Comparison of ENCODE assay signal across 1 cellular context in genomic region chr17:73691321-73691766, GRCh38.
TF ChIP-seq lines count a peak whose summit lies in the region.

No MANE protein-coding gene starts in this region.

TF ChIP-seq in IMR-90, 13 proteins besides CTCF, POLR2A, EP300 and RAD21 (continued from another document):
- TF ChIP-seq ELK1 (IDR thresholded peaks at IDR 0.05; ENCODE audit: borderline replicate concordance, low read depth, low read length) (no peak), CEBPB (IDR thresholded peaks at IDR 0.05; ENCODE audit: low read depth, low read length) (no peak), NFE2L2 (IDR thresholded peaks at IDR 0.05; ENCODE audit: low read depth, low read length) (no peak), BHLHE40 (IDR thresholded peaks at IDR 0.05; ENCODE audit: low read depth, low read length) (no peak), MAZ (IDR thresholded peaks at IDR 0.05; ENCODE audit: borderline replicate concordance, low read depth, low read length) (no peak)
